In the genomic region with DNA sequence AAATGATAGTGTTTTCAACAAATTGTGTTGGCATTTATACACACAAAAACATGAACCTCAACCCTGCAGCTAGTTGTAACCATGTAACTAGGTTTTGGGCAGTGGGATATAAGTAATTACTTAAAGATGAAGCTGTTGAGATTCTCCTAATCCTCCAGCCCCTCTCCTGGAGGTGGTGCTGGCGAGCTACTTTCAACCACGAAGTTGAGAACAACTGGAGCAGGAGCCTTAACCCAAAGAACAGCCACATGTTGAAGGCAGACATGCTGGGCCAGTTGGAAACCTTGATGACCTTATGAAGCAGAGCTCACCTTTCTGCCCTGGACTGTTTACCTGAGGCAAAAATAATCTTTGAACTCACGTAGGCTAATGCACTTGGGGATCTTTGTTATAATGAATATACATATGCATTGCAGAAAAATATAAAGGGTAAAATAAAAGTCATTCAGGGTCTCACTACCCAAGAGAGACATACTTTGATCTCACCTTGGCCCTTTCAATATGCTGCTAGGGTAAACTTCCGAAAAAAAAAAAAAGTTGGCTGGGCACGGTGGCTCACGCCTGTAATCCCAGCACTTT, we compare ENCODE assay signal across 1 cellular context.
TF ChIP-seq lines count a peak whose summit lies in the region.

No MANE protein-coding gene starts in this region.

TF ChIP-seq in HepG2, 621 proteins besides CTCF, POLR2A, EP300 and RAD21 (continued from another document):
- TF ChIP-seq, protein P1, sequence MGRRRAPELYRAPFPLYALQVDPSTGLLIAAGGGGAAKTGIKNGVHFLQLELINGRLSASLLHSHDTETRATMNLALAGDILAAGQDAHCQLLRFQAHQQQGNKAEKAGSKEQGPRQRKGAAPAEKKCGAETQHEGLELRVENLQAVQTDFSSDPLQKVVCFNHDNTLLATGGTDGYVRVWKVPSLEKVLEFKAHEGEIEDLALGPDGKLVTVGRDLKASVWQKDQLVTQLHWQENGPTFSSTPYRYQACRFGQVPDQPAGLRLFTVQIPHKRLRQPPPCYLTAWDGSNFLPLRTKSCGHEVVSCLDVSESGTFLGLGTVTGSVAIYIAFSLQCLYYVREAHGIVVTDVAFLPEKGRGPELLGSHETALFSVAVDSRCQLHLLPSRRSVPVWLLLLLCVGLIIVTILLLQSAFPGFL (CRISPR knock-in tag; IDR thresholded peaks at IDR 0.05): no peak
- TF ChIP-seq RFX1 (IDR thresholded peaks at IDR 0.05) (no peak), RFX5 (IDR thresholded peaks at IDR 0.05; ENCODE audit: low read depth, low read length) (no peak), RFXAP (CRISPR knock-in tag; IDR thresholded peaks at IDR 0.05; ENCODE audit: borderline replicate concordance) (no peak), ZNF383 (CRISPR knock-in tag; IDR thresholded peaks at IDR 0.05; ENCODE audit: borderline replicate concordance) (no peak), KDM2A (CRISPR knock-in tag; IDR thresholded peaks at IDR 0.05; ENCODE audit: borderline replicate concordance, low read depth) (peak; percentile 45; the same call in 1 of the 2 replicates), ZMAT3 (CRISPR knock-in tag; conservative IDR thresholded peaks at IDR 0.05) (no peak), SPEN (CRISPR knock-in tag; IDR thresholded peaks at IDR 0.05; ENCODE audit: low read depth) (no peak), ZNF564 (CRISPR knock-in tag; IDR thresholded peaks at IDR 0.05) (no peak), THAP11 (CRISPR knock-in tag; IDR thresholded peaks at IDR 0.05) (peak; percentile 48; the same call in 1 of the 2 replicates), RARG (CRISPR knock-in tag; IDR thresholded peaks at IDR 0.05; ENCODE audit: low read depth) (no peak), ZNF75D (CRISPR knock-in tag; IDR thresholded peaks at IDR 0.05; ENCODE audit: borderline replicate concordance) (no peak), ZMYM3 (CRISPR knock-in tag; IDR thresholded peaks at IDR 0.05) (no peak), PTBP1 (IDR thresholded peaks at IDR 0.05; ENCODE audit: low read depth, low read length, poor library complexity, severe bottlenecking) (no peak), GTF3A (CRISPR knock-in tag; conservative IDR thresholded peaks at IDR 0.05) (no peak), MAFK (conservative IDR thresholded peaks at IDR 0.05 in 1 of 2, IDR thresholded peaks at IDR 0.05 in 1 of 2; ENCODE audit: low read length in 2 of 2) (no peak), AHR (CRISPR knock-in tag; IDR thresholded peaks at IDR 0.05) (no peak), ZNF775 (CRISPR knock-in tag; IDR thresholded peaks at IDR 0.05; ENCODE audit: borderline replicate concordance) (no peak), ZNF644 (CRISPR knock-in tag; IDR thresholded peaks at IDR 0.05; ENCODE audit: low read depth) (peak; percentile 85), SMYD3 (CRISPR knock-in tag; IDR thresholded peaks at IDR 0.05) (no peak), RORA (CRISPR knock-in tag; IDR thresholded peaks at IDR 0.05) (no peak), NR3C1 (CRISPR knock-in tag; IDR thresholded peaks at IDR 0.05) (no peak), ZNF777 (CRISPR knock-in tag; IDR thresholded peaks at IDR 0.05) (no peak), KLF16 (CRISPR knock-in tag; IDR thresholded peaks at IDR 0.05) (peak in 1 of 2 experiments; percentile 73; a peak in 2 of 4 replicates), ZNF441 (CRISPR knock-in tag; IDR thresholded peaks at IDR 0.05; ENCODE audit: borderline replicate concordance) (no peak), TEAD2 (CRISPR knock-in tag; IDR thresholded peaks at IDR 0.05) (no peak), YEATS4 (CRISPR knock-in tag; IDR thresholded peaks at IDR 0.05; ENCODE audit: borderline replicate concordance) (no peak), FOXK1 (CRISPR knock-in tag; IDR thresholded peaks at IDR 0.05; ENCODE audit: borderline replicate concordance, low read depth) (no peak)
- TF ChIP-seq, protein P2, sequence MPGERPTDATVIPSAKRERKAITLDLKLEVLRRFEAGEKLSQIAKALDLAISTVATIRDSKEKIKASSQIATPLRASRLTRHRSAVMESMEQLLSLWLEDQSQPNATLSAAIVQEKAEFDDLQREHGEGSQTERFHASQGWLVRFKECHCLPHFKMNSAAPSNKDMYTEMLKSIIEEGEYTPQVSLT (CRISPR knock-in tag; IDR thresholded peaks at IDR 0.05; ENCODE audit: borderline replicate concordance, low read depth): no peak
- TF ChIP-seq, protein P3, sequence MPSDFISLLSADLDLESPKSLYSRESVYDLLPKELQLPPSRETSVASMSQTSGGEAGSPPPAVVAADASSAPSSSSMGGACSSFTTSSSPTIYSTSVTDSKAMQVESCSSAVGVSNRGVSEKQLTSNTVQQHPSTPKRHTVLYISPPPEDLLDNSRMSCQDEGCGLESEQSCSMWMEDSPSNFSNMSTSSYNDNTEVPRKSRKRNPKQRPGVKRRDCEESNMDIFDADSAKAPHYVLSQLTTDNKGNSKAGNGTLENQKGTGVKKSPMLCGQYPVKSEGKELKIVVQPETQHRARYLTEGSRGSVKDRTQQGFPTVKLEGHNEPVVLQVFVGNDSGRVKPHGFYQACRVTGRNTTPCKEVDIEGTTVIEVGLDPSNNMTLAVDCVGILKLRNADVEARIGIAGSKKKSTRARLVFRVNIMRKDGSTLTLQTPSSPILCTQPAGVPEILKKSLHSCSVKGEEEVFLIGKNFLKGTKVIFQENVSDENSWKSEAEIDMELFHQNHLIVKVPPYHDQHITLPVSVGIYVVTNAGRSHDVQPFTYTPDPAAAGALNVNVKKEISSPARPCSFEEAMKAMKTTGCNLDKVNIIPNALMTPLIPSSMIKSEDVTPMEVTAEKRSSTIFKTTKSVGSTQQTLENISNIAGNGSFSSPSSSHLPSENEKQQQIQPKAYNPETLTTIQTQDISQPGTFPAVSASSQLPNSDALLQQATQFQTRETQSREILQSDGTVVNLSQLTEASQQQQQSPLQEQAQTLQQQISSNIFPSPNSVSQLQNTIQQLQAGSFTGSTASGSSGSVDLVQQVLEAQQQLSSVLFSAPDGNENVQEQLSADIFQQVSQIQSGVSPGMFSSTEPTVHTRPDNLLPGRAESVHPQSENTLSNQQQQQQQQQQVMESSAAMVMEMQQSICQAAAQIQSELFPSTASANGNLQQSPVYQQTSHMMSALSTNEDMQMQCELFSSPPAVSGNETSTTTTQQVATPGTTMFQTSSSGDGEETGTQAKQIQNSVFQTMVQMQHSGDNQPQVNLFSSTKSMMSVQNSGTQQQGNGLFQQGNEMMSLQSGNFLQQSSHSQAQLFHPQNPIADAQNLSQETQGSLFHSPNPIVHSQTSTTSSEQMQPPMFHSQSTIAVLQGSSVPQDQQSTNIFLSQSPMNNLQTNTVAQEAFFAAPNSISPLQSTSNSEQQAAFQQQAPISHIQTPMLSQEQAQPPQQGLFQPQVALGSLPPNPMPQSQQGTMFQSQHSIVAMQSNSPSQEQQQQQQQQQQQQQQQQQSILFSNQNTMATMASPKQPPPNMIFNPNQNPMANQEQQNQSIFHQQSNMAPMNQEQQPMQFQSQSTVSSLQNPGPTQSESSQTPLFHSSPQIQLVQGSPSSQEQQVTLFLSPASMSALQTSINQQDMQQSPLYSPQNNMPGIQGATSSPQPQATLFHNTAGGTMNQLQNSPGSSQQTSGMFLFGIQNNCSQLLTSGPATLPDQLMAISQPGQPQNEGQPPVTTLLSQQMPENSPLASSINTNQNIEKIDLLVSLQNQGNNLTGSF (CRISPR knock-in tag; IDR thresholded peaks at IDR 0.05): no peak
- TF ChIP-seq, protein P4, sequence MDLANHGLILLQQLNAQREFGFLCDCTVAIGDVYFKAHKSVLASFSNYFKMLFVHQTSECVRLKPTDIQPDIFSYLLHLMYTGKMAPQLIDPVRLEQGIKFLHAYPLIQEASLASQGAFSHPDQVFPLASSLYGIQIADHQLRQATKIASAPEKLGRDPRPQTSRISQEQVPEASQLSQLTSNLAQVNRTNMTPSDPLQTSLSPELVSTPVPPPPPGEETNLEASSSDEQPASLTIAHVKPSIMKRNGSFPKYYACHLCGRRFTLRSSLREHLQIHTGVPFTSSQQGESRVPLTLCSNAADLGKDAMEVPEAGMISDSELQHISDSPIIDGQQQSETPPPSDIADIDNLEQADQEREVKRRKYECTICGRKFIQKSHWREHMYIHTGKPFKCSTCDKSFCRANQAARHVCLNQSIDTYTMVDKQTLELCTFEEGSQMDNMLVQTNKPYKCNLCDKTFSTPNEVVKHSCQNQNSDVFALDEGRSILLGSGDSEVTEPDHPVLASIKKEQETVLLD (CRISPR knock-in tag; IDR thresholded peaks at IDR 0.05; ENCODE audit: low read depth): no peak
- TF ChIP-seq, protein P5, sequence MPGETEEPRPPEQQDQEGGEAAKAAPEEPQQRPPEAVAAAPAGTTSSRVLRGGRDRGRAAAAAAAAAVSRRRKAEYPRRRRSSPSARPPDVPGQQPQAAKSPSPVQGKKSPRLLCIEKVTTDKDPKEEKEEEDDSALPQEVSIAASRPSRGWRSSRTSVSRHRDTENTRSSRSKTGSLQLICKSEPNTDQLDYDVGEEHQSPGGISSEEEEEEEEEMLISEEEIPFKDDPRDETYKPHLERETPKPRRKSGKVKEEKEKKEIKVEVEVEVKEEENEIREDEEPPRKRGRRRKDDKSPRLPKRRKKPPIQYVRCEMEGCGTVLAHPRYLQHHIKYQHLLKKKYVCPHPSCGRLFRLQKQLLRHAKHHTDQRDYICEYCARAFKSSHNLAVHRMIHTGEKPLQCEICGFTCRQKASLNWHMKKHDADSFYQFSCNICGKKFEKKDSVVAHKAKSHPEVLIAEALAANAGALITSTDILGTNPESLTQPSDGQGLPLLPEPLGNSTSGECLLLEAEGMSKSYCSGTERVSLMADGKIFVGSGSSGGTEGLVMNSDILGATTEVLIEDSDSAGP (CRISPR knock-in tag; IDR thresholded peaks at IDR 0.05; ENCODE audit: borderline replicate concordance): no peak
- TF ChIP-seq, protein P6, sequence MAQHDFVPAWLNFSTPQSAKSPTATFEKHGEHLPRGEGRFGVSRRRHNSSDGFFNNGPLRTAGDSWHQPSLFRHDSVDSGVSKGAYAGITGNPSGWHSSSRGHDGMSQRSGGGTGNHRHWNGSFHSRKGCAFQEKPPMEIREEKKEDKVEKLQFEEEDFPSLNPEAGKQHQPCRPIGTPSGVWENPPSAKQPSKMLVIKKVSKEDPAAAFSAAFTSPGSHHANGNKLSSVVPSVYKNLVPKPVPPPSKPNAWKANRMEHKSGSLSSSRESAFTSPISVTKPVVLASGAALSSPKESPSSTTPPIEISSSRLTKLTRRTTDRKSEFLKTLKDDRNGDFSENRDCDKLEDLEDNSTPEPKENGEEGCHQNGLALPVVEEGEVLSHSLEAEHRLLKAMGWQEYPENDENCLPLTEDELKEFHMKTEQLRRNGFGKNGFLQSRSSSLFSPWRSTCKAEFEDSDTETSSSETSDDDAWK (CRISPR knock-in tag; IDR thresholded peaks at IDR 0.05): no peak
- TF ChIP-seq, protein P7, sequence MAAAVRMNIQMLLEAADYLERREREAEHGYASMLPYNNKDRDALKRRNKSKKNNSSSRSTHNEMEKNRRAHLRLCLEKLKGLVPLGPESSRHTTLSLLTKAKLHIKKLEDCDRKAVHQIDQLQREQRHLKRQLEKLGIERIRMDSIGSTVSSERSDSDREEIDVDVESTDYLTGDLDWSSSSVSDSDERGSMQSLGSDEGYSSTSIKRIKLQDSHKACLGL (CRISPR knock-in tag; IDR thresholded peaks at IDR 0.05): no peak
